Comparison of ENCODE assay signal across 16 cellular contexts in genomic region chr13:84706004-84706710, GRCh38.
"Had no signal": no experiment of that assay in that cellular context is flagged by ENCODE, and none has a peak within 500 bp of the region (broad histone marks: within the 10 kb centered on the region; RNA-seq: fewer than 3 reads in every experiment).

No MANE protein-coding gene starts in this region.

- H3K4me1 ChIP-seq: body of pancreas, colonic mucosa, sigmoid colon, spleen, thyroid gland had no signal

- H3K27ac ChIP-seq: body of pancreas, colonic mucosa, sigmoid colon, spleen, thyroid gland had no signal

- H3K4me3 ChIP-seq: body of pancreas, colonic mucosa, sigmoid colon, spleen, thyroid gland had no signal

- H3K27me3 ChIP-seq: body of pancreas, colonic mucosa, sigmoid colon, spleen, thyroid gland had no signal

- H3K9me3 Mint-ChIP-seq: activated CD4-positive, alpha-beta T cell treated with anti-CD3 and anti-CD28 coated beads, Interleukin-2, amount 10 ng/mL, durations not matched to agents 24 days and 14 days had no signal

- H3K4me1 Mint-ChIP-seq: activated B cell treated with CpG ODN at 0.5 μM for 24 hours; activated CD4-positive, alpha-beta T cell treated with anti-CD3 and anti-CD28 coated beads, Interleukin-2, amount 10 ng/mL, durations not matched to agents 24 days and 14 days; neural crest cell had no signal

- H3K27ac Mint-ChIP-seq: activated B cell treated with CpG ODN at 0.5 μM for 24 hours; activated CD4-positive, alpha-beta T cell treated with anti-CD3 and anti-CD28 coated beads, Interleukin-2, amount 10 ng/mL, durations not matched to agents 24 days and 14 days had no signal

- ATAC-seq: body of pancreas, esophagus mucosa, left lobe of liver had no signal

- H3K4me3 Mint-ChIP-seq: activated B cell treated with CpG ODN at 0.5 μM for 24 hours; activated CD4-positive, alpha-beta T cell treated with anti-CD3 and anti-CD28 coated beads, Interleukin-2, amount 10 ng/mL, durations not matched to agents 24 days and 14 days; neural crest cell had no signal

- DNase-seq: activated B cell treated with CpG ODN at 0.5 μM for 24 hours; activated CD4-positive, alpha-beta T cell treated with anti-CD3 and anti-CD28 coated beads, Interleukin-2, amount 10 ng/mL, durations not matched to agents 24 days and 14 days; activated naive CD4-positive, alpha-beta T cell treated with anti-CD3 and anti-CD28 coated beads, Interleukin-2, amount 50 U/mL, for 16 hours; activated T-cell treated with anti-CD3 and anti-CD28 coated beads, Interleukin-2, amount 50 U/mL, for 1 hour; amniotic stem cell; body of pancreas; caudate nucleus; colonic mucosa; islet precursor cell; sigmoid colon; spleen; stimulated activated CD4-positive, alpha-beta T cell treated with anti-CD3 and anti-CD28 coated beads, Interleukin-1b, Interleukin-23, amount 100 ng/mL, for 48 hours; thyroid gland had no signal

- H3K27me3 Mint-ChIP-seq: activated B cell treated with CpG ODN at 0.5 μM for 24 hours; activated CD4-positive, alpha-beta T cell treated with anti-CD3 and anti-CD28 coated beads, Interleukin-2, amount 10 ng/mL, durations not matched to agents 24 days and 14 days had no signal

- H3K36me3 ChIP-seq: colonic mucosa, sigmoid colon, spleen, thyroid gland had no signal

- H3K9me3 ChIP-seq: body of pancreas, colonic mucosa, sigmoid colon, spleen, thyroid gland had no signal
